8 cellular contexts compared by ENCODE assay signal in genomic region chr7:99143522-99143852, GRCh38. TPM values are rescaled to one million over a fixed set of nuclear protein-coding genes. Genes with fewer than 3 reads are reported as not detected.
DNase-seq lines count a peak whose midpoint lies in the region; FAIRE-seq and TF ChIP-seq lines count a peak whose summit lies in the region.

No MANE protein-coding gene starts in this region.

- peak; percentile 27; the same call in 1 of the 2 replicates for TF ChIP-seq POLR2A in H54 (IDR thresholded peaks at IDR 0.05; ENCODE audit: low read depth, low read length)
- TF ChIP-seq POLR2A in Peyer's patch (IDR thresholded peaks at IDR 0.05) = no peak

- peak overlapping the region; percentile 98 to 100 (median 98) for H3K27ac ChIP-seq in Peyer's patch
- peak overlapping the region; percentile 92 for H3K27ac ChIP-seq in smooth muscle cell (ENCODE audit: low read depth)

- no peak for TF ChIP-seq CTCF in GM13977 (IDR thresholded peaks at IDR 0.05; ENCODE audit: extremely low read depth, insufficient read depth, missing control alignments)
- TF ChIP-seq CTCF in Peyer's patch (IDR thresholded peaks at IDR 0.05) = no peak
- TF ChIP-seq CTCF in fibroblast of villous mesenchyme (IDR thresholded peaks at IDR 0.05; ENCODE audit: insufficient read depth, low read depth, low read length) = no peak
- no peak for TF ChIP-seq CTCF in smooth muscle cell (IDR thresholded peaks at IDR 0.05; ENCODE audit: borderline replicate concordance, insufficient read depth, poor library complexity, severe bottlenecking)

- H3K36me3 ChIP-seq in Peyer's patch (no peaks in the 10 kb centered on the region), smooth muscle cell (ENCODE audit: low read depth) (no peaks in the 10 kb centered on the region)

- H4K20me1 ChIP-seq in smooth muscle cell (ENCODE audit: low read depth) = peaks cover 14% of the 10 kb centered on the region

- no peaks in the 10 kb centered on the region for H3K9me3 ChIP-seq in Peyer's patch
- no peaks in the 10 kb centered on the region for H3K9me3 ChIP-seq in smooth muscle cell (replicated peaks; ENCODE audit: low read depth)

- H3K4me3 ChIP-seq in Peyer's patch (peak overlapping the region; percentile 84 to 100 (median 96)), fibroblast of villous mesenchyme (ENCODE audit: low read depth, low read length) (peak overlapping the region; percentile 68), smooth muscle cell (peak overlapping the region; percentile 91)

- in situ Hi-C loops in GM13977 (cut with MboI; ENCODE audit: low pct_unique_long_range_greater_than_20kb, low sequenced_read_pairs, unreplicated experiment) = no loop called here

- no peaks in the 10 kb centered on the region for H3K27me3 ChIP-seq in Peyer's patch
- no peaks in the 10 kb centered on the region for H3K27me3 ChIP-seq in smooth muscle cell (ENCODE audit: low read depth)

- peak overlapping the region; percentile 93 for H3K9ac ChIP-seq in smooth muscle cell (ENCODE audit: low read depth)

- peaks cover 4% of the 10 kb centered on the region for H3F3A ChIP-seq in smooth muscle cell (ENCODE audit: low read depth)

- no CpG with 5 or more reads among the region's 46 CpGs for WGBS in smooth muscle cell (ENCODE audit: low lambda C conversion rate)

- peak overlapping the region; percentile 90 for H3K4me2 ChIP-seq in smooth muscle cell

- DNase-seq in GM13977 (ENCODE audit: low spot score) (peak; percentile 19), H54 (ENCODE audit: insufficient read length, low spot score) (peak; percentile 75), Peyer's patch (no peak), fibroblast of villous mesenchyme (ENCODE audit: low read depth) (no peak), smooth muscle cell (lab: John Stamatoyannopoulos, UW; ENCODE audit: unreplicated experiment) (no peak), middle frontal gyrus (ENCODE audit: extremely low spot score, low spot score) (no peak), HEK293T (ENCODE audit: extremely low spot score) (no peak), SKM-1 (lab: John Stamatoyannopoulos, UW; ENCODE audit: unreplicated experiment) (no peak)

- POLR2A ChIA-PET in HEK293T (lab: Yijun Ruan, JAX) = no interaction called here

- H3K4me1 ChIP-seq in Peyer's patch (peaks cover 0 to 31% (median 0%) of the 10 kb centered on the region in 4 donors), smooth muscle cell (ENCODE audit: low read depth) (peaks cover 34% of the 10 kb centered on the region)

- no peak for FAIRE-seq in H54 (lab: Jason Lieb, UNC)

- CTCF ChIA-PET in HEK293T (lab: Yijun Ruan, JAX) = no interaction called here

- peak overlapping the region; percentile 69 for H2AFZ ChIP-seq in smooth muscle cell (ENCODE audit: low read depth)

- H3K79me2 ChIP-seq in smooth muscle cell (ENCODE audit: low read depth) = peaks cover 33% of the 10 kb centered on the region

TF ChIP-seq in HEK293T, 16 proteins besides CTCF, POLR2A, EP300 and RAD21:
- TF ChIP-seq PKNOX1 (IDR thresholded peaks at IDR 0.05) = no peak
TF ChIP-seq in HEK293T: peak in this region for 0.

RNA-seq across cellular contexts. Expression of gene SMURF1, which starts 0.4 kb away (rescaled TPM):
- total RNA-seq in Peyer's patch = 10 to 100 TPM; 17.2 to 85.0 (median 43.0) TPM
- total RNA-seq in fibroblast of villous mesenchyme = 28.7 and 29.8 TPM in 2 replicates
- total RNA-seq in smooth muscle cell = 15.5 and 28.5 TPM in 2 replicates
- 16.2 and 17.5 TPM in 2 replicates for polyA plus RNA-seq in smooth muscle cell

Comparison
In these comparisons a context has a peak if more than half of its experiments do, and no peak if none do; other contexts are left out.
1. DNase-seq: peak in GM13977 (single experiment) and H54 (single experiment); none in Peyer's patch (0 of 3), fibroblast of villous mesenchyme (single experiment), smooth muscle cell (single experiment), middle frontal gyrus (single experiment), HEK293T (single experiment) and SKM-1 (single experiment).
2. Peak in every context shown above with its lines, with median percentiles within 50 percentile points of each other: H3K4me3 ChIP-seq.